Comparison of ENCODE assay signal across 9 cellular contexts in genomic region chr10:26238378-26238777, GRCh38. TPM values are rescaled to one million over a fixed set of nuclear protein-coding genes. Genes with fewer than 3 reads are reported as not detected.
"Had no signal": no experiment of that assay in that cellular context is flagged by ENCODE, and none has a peak within 500 bp of the region (broad histone marks: within the 10 kb centered on the region; RNA-seq: fewer than 3 reads in every experiment).

No MANE protein-coding gene starts in this region.

- H3K4me3 Mint-ChIP-seq: GM23338, H9, HFFc6 had no signal

- H3K9me3 Mint-ChIP-seq: GM23338, H9, HFFc6 had no signal

- ATAC-seq: GM23338, HCT116 had no signal

- H3K27ac Mint-ChIP-seq: GM23338, H9, HFFc6 had no signal

- DNase-seq: GM23248, GOT3, H7, H9, HCEC 1CT, HFFc6 had no signal

RNA-seq across cellular contexts. Expression of gene GAD2, which starts 21.8 kb away (rescaled TPM):
- total RNA-seq: GM23248, H4, HFFc6 had no signal
